8 cellular contexts compared by ENCODE assay signal in the genomic region with DNA sequence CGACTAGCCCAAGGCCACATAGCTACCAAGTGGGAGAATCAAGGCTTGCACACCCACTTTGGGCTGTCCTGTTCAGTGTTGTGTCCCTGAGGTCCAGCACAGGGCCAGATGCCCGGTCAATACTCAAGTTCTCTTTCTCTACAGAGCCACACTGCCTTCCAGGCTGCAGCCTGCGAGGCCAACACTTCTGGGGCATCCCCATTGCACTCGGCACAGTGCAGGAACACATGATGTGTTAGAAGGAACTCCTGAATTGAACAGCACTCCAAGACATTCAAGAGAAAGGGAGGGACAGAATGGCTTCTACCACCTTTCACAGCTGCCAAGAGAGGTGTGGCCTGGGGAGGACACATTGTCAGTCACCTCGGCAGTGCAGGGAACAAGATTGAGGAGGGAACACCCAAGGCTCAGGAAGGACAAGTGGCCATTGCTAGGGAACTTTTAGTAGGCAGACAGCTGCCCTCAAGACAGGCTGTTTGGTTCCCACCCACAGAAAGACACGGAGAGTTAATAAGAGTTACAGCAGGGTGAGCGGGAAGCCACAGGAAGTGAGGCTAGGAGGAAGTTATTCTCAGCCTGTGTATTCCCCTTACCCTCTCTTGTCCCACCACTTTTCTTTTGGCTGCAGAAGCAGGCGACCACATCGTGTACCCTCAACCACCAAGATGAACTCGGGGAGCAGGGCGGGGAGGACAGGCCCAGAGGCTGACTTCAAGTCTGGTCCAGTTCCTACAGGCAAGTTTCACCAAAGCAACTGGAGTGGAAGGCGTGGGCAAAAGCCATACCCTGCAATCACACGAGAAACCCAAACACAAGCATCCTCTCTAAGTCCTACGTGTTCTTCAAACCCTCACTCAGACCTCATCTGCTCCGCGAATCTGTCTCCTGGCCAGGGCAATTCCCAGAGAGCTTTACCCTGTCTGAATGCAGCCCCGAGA.
DNase-seq lines count a peak whose midpoint lies in the region; ATAC-seq and TF ChIP-seq lines count a peak whose summit lies in the region.
"Had no signal": no experiment of that assay in that cellular context is flagged by ENCODE, and none has a peak within 500 bp of the region (broad histone marks: within the 10 kb centered on the region; RNA-seq: fewer than 3 reads in every experiment).

No MANE protein-coding gene starts in this region.

- no peak overlapping the region for H3K4me2 ChIP-seq in hepatocyte

- no peak overlapping the region for H2AFZ ChIP-seq in hepatocyte

- no peaks in the 10 kb centered on the region for H3K79me2 ChIP-seq in hepatocyte

- H3K4me1 Mint-ChIP-seq in T-helper 17 cell: peaks cover 16% of the 10 kb centered on the region
- H3K4me1 Mint-ChIP-seq in nephron: peaks cover 58% of the 10 kb centered on the region

- H3K36me3 Mint-ChIP-seq in T-helper 17 cell (ENCODE audit: low read depth) (no peaks in the 10 kb centered on the region), nephron (ENCODE audit: low read depth) (no peaks in the 10 kb centered on the region)

- H3K27me3 Mint-ChIP-seq in T-helper 17 cell (no peaks in the 10 kb centered on the region), nephron (ENCODE audit: low read depth) (no peaks in the 10 kb centered on the region)

- DNase-seq in T-helper 17 cell (no peak), hepatocyte (ENCODE audit: low spot score) (no peak), left lobe of liver (ENCODE audit: low spot score) (no peak)
- DNase-seq: HFFc6 had no signal

- peak; percentile 66 for ATAC-seq in GM18870 (IDR thresholded peaks at IDR 0.05; ENCODE audit: unreplicated experiment)
- peak; percentile 65 for ATAC-seq in HG02588 (IDR thresholded peaks at IDR 0.05; ENCODE audit: unreplicated experiment)
- peak; percentile 47 for ATAC-seq in T-helper 17 cell
- no peak for ATAC-seq in GM19328 (IDR thresholded peaks at IDR 0.05; ENCODE audit: unreplicated experiment)
- no peak for ATAC-seq in left lobe of liver

- no peaks in the 10 kb centered on the region for H3K27me3 ChIP-seq in hepatocyte

- no peaks in the 10 kb centered on the region for H3K9me3 ChIP-seq in T-helper 17 cell (ENCODE audit: control insufficient read depth, low read length, poor library complexity, severe bottlenecking)
- no peaks in the 10 kb centered on the region for H3K9me3 ChIP-seq in hepatocyte (ENCODE audit: low read depth)

- H3K27ac ChIP-seq in hepatocyte: no peak overlapping the region

- no peaks in the 10 kb centered on the region for H3K36me3 ChIP-seq in hepatocyte (replicated peaks; ENCODE audit: insufficient read depth, low read depth)

- TF ChIP-seq CTCF in nephron (IDR thresholded peaks at IDR 0.05; ENCODE audit: unreplicated experiment in 3 of 3) (no peak), hepatocyte (IDR thresholded peaks at IDR 0.05; ENCODE audit: poor library complexity) (no peak)

- no peaks in the 10 kb centered on the region for H3K9me3 Mint-ChIP-seq in nephron
- H3K9me3 Mint-ChIP-seq: HFFc6 had no signal

- WGBS in hepatocyte (ENCODE audit: low lambda C conversion rate, missing lambda C conversion rate): 90% methylated on average over 17 of the region's 17 CpGs

- H3K4me1 ChIP-seq in hepatocyte (ENCODE audit: insufficient read depth): peaks cover 12% of the 10 kb centered on the region

- peak overlapping the region; percentile 78 for H3K27ac Mint-ChIP-seq in T-helper 17 cell
- peak overlapping the region; percentile 58 to 80 (median 77) for H3K27ac Mint-ChIP-seq in nephron
- H3K27ac Mint-ChIP-seq: HFFc6 had no signal

- no peak overlapping the region for H3K4me3 ChIP-seq in hepatocyte

- H3K4me3 Mint-ChIP-seq in T-helper 17 cell: peak overlapping the region; percentile 84
- peak overlapping the region in 2 of 3 experiments; percentile 33 to 47 for H3K4me3 Mint-ChIP-seq in nephron
- H3K4me3 Mint-ChIP-seq: HFFc6 had no signal

- H4K20me1 ChIP-seq in hepatocyte (ENCODE audit: insufficient read depth, poor library complexity, severe bottlenecking): no peaks in the 10 kb centered on the region

- no peaks in the 10 kb centered on the region for H3K9me2 ChIP-seq in hepatocyte (replicated peaks; ENCODE audit: insufficient read depth)

Comparison
In these comparisons a context has a peak if more than half of its experiments do, and no peak if none do; other contexts are left out.
1. ATAC-seq: peak in GM18870 (single experiment), HG02588 (single experiment) and T-helper 17 cell (single experiment); none in GM19328 (single experiment) and left lobe of liver (single experiment).